Comparison of ENCODE assay signal across 22 cellular contexts in the genomic region with DNA sequence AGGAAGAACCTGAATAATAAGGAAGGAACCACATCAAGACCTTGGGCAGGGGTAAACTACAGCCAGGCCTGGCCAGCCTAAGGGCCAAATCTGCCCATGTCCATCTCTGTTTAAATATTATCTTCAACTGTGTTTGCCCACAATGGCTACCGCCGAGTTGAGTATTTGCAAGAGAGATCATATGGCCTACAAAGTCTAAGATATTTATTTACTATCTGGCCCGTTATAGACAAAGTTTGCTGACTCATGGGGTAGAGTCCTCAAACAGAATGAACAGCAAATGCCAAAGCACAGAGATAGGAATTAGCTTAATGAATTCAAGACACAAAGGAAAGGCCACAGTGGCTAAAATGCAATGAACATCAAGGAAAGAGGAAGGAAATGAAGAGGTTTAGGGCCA. TPM values are rescaled to one million over a fixed set of nuclear protein-coding genes. Genes with fewer than 3 reads are reported as not detected.
A peak's percentile ranks its signal among the peaks of the same experiment; 100 is the strongest.
DNase-seq lines count a peak whose midpoint lies in the region; ATAC-seq and TF ChIP-seq lines count a peak whose summit lies in the region.
"Had no signal": no experiment of that assay in that cellular context is flagged by ENCODE, and none has a peak within 500 bp of the region (broad histone marks: within the 10 kb centered on the region; RNA-seq: fewer than 3 reads in every experiment).

No MANE protein-coding gene starts in this region.

- H3K4me1 ChIP-seq in neutrophil (ENCODE audit: control insufficient read depth in 1 of 2, insufficient read depth in 1 of 2, low read depth in 1 of 2, low read length in 1 of 2), result peaks cover 11 to 15% of the 10 kb centered on the region in 2 experiments
- H3K4me1 ChIP-seq: HAP-1 had no signal

- H3K27me3 ChIP-seq in neutrophil, result no peaks in the 10 kb centered on the region
- H3K27me3 ChIP-seq: neural progenitor cell, SJCRH30 had no signal

- H3K27me3 Mint-ChIP-seq in HFFc6 (ENCODE audit: insufficient read depth), result peaks cover 2% of the 10 kb centered on the region; the same call in 1 of the 2 replicates
- no peaks in the 10 kb centered on the region for H3K27me3 Mint-ChIP-seq in activated CD8-positive, alpha-beta memory T cell treated with anti-CD3 and anti-CD28 coated beads, Interleukin-2, amount 10 ng/mL, durations not matched to agents 7 days and 5 days
- H3K27me3 Mint-ChIP-seq: CD4-positive, alpha-beta memory T cell had no signal

- TF ChIP-seq CTCF in HFFc6 (IDR thresholded peaks at IDR 0.05) (no peak), choroid plexus epithelial cell (conservative IDR thresholded peaks at IDR 0.05; ENCODE audit: low read depth, low read length) (no peak), neutrophil (IDR thresholded peaks at IDR 0.05) (no peak), lower leg skin (IDR thresholded peaks at IDR 0.05) (no peak)

- peak overlapping the region; percentile 56; the same call in 1 of the 2 replicates for H3K27ac Mint-ChIP-seq in HFFc6
- H3K27ac Mint-ChIP-seq in activated CD8-positive, alpha-beta memory T cell treated with anti-CD3 and anti-CD28 coated beads, Interleukin-2, amount 10 ng/mL, durations not matched to agents 7 days and 5 days, result no peak overlapping the region
- H3K27ac Mint-ChIP-seq: endodermal cell, neural progenitor cell had no signal

- H3K4me3 Mint-ChIP-seq in HFFc6, result no peak overlapping the region
- H3K4me3 Mint-ChIP-seq in activated CD8-positive, alpha-beta memory T cell treated with anti-CD3 and anti-CD28 coated beads, Interleukin-2, amount 10 ng/mL, durations not matched to agents 7 days and 5 days, result no peak overlapping the region
- H3K4me3 Mint-ChIP-seq: CD4-positive, alpha-beta memory T cell; endodermal cell; neural progenitor cell had no signal

- H3K9me3 Mint-ChIP-seq in HFFc6, result no peaks in the 10 kb centered on the region
- no peaks in the 10 kb centered on the region for H3K9me3 Mint-ChIP-seq in activated CD8-positive, alpha-beta memory T cell treated with anti-CD3 and anti-CD28 coated beads, Interleukin-2, amount 10 ng/mL, durations not matched to agents 7 days and 5 days (ENCODE audit: low read depth)
- H3K9me3 Mint-ChIP-seq: CD4-positive, alpha-beta memory T cell; neural progenitor cell had no signal

- no peaks in the 10 kb centered on the region for H3K36me3 ChIP-seq in neutrophil
- H3K36me3 ChIP-seq: HAP-1, neural progenitor cell, SJCRH30, thyroid gland had no signal

- TF ChIP-seq POLR2A in lower leg skin (IDR thresholded peaks at IDR 0.05), result no peak

- no peaks in the 10 kb centered on the region for H3K9me3 ChIP-seq in neutrophil
- H3K9me3 ChIP-seq: HAP-1, SJCRH30, thyroid gland had no signal

- no peak for ATAC-seq in activated CD8-positive, alpha-beta memory T cell treated with anti-CD3 and anti-CD28 coated beads, Interleukin-2, amount 10 ng/mL, durations not matched to agents 7 days and 5 days
- ATAC-seq in HG02678 (IDR thresholded peaks at IDR 0.05; ENCODE audit: unreplicated experiment), result no peak
- ATAC-seq: GM12878, sciatic nerve had no signal

- peak; percentile 4 for DNase-seq in NCI-H146 (lab: John Stamatoyannopoulos, UW)
- DNase-seq in NCI-H146 treated with DMSO at 0.1 percent for 48 hours (lab: John Stamatoyannopoulos, UW; ENCODE audit: unreplicated experiment), result no peak
- DNase-seq in HFFc6, result no peak
- peak; percentile 34 for DNase-seq in choroid plexus epithelial cell (ENCODE audit: low read depth)
- DNase-seq in lower leg skin (ENCODE audit: low spot score in 2 of 2), result no peak
- DNase-seq in activated CD8-positive, alpha-beta memory T cell treated with anti-CD3 and anti-CD28 coated beads, Interleukin-2, amount 10 ng/mL, durations not matched to agents 7 days and 5 days, result no peak
- DNase-seq: 8988T; activated CD4-positive, alpha-beta T cell treated with anti-CD3 and anti-CD28 coated beads, Interleukin-2, amount 50 U/mL, for 1 hour; activated T-cell treated with anti-CD3 and anti-CD28 coated beads, Interleukin-2, amount 50 U/mL, for 48 hours; CD4-positive, alpha-beta memory T cell; endodermal cell; mesendoderm; NCI-H1417 treated with DMSO at 0.1 percent for 48 hours; SJCRH30; stimulated activated CD4-positive, alpha-beta T cell treated with anti-CD3 and anti-CD28 coated beads, Interleukin-2, amount 100 ng/mL, for 48 hours; thyroid gland had no signal

- CTCF ChIA-PET in activated CD8-positive, alpha-beta memory T cell treated with anti-CD3 and anti-CD28 coated beads, Interleukin-2, amount 10 ng/mL, durations not matched to agents 7 days and 5 days (lab: Charles Lee), result no interaction called here

- H3K4me1 Mint-ChIP-seq in HFFc6 (ENCODE audit: low read depth), result peaks cover 41% of the 10 kb centered on the region
- peaks cover 20% of the 10 kb centered on the region for H3K4me1 Mint-ChIP-seq in activated CD8-positive, alpha-beta memory T cell treated with anti-CD3 and anti-CD28 coated beads, Interleukin-2, amount 10 ng/mL, durations not matched to agents 7 days and 5 days
- H3K4me1 Mint-ChIP-seq: neural progenitor cell had no signal

- WGBS in lower leg skin, 2 donors, result 68% methylated on average over 3 of the region's 3 CpGs

- H3K36me3 Mint-ChIP-seq in HFFc6 (ENCODE audit: low read depth), result no peaks in the 10 kb centered on the region
- peaks cover 15% of the 10 kb centered on the region for H3K36me3 Mint-ChIP-seq in activated CD8-positive, alpha-beta memory T cell treated with anti-CD3 and anti-CD28 coated beads, Interleukin-2, amount 10 ng/mL, durations not matched to agents 7 days and 5 days

- H3K27ac ChIP-seq in neutrophil, result peak overlapping the region; percentile 10
- H3K27ac ChIP-seq: neural progenitor cell, SJCRH30, thyroid gland had no signal

- intact Hi-C loops in lower leg skin (cut with DNase I; ENCODE audit: low total_unique reads), result no loop called here

- H3K4me3 ChIP-seq in choroid plexus epithelial cell (ENCODE audit: low read depth, low read length) (no peak overlapping the region), neutrophil (ENCODE audit: low read depth in 1 of 2, low read length in 1 of 2) (no peak overlapping the region), lower leg skin (ENCODE audit: low read depth, poor library complexity, severe bottlenecking) (no peak overlapping the region)
- H3K4me3 ChIP-seq: GM12878, HAP-1, neural progenitor cell, SJCRH30, thyroid gland had no signal

RNA-seq across cellular contexts. Expression of gene RPS6KA3, which starts 44.8 kb away (rescaled TPM):
- total RNA-seq in HFFc6 (2021; fragmentation: NEBNext Ultra II Directional; extraction: Animal tissue kit (Norgen Biotek cat#: 25700)), result 10 to 100 TPM; 21.5 to 28.3 (median 24.7) TPM
- 10 to 100 TPM; 22.3 to 43.2 (median 34.5) TPM for total RNA-seq in lower leg skin
- total RNA-seq in activated CD8-positive, alpha-beta memory T cell treated with anti-CD3 and anti-CD28 coated beads, Interleukin-2, amount 10 ng/mL, durations not matched to agents 7 days and 5 days, result 10 to 100 TPM; 60.5 to 79.9 TPM

Comparison
In these comparisons a context has a peak if more than half of its experiments do, and no peak if none do; other contexts are left out.
1. DNase-seq: peak in NCI-H146 (single experiment) and choroid plexus epithelial cell (single experiment); none in NCI-H146 treated with DMSO at 0.1 percent for 48 hours (single experiment), HFFc6 (single experiment), lower leg skin (0 of 2) and activated CD8-positive, alpha-beta memory T cell treated with anti-CD3 and anti-CD28 coated beads, Interleukin-2, amount 10 ng/mL, durations not matched to agents 7 days and 5 days (single experiment).